ENCODE assay signal across 8 cellular contexts in genomic region chr11:124739479-124740276, GRCh38. TPM values are rescaled to one million over a fixed set of nuclear protein-coding genes. Genes with fewer than 3 reads are reported as not detected.
DNase-seq lines count a peak whose midpoint lies in the region; ATAC-seq and TF ChIP-seq lines count a peak whose summit lies in the region.

NRGN (plus strand) TSS chr11:124739942; CDS start chr11:124740085, 143 bp downstream.

- peak within 1 kb of the TSS; percentile 45 for H3K4me3 ChIP-seq in colonic mucosa

- no peaks in the 10 kb centered on the region for H3K27me3 ChIP-seq in colonic mucosa

- intact Hi-C loops in colonic mucosa (cut with DNase I), result no loop called here

- no peaks in the 10 kb centered on the region for H3K9me3 ChIP-seq in colonic mucosa

- peak; percentile 77 for ATAC-seq in HG03378 (IDR thresholded peaks at IDR 0.05; ENCODE audit: unreplicated experiment)

- peak within 1 kb of the TSS; percentile 24 to 46 for H3K9ac ChIP-seq in colonic mucosa (ENCODE audit: low read depth in 2 of 2, low read length in 2 of 2)

- no peaks in the 10 kb centered on the region for H3K36me3 ChIP-seq in colonic mucosa

- no peak within 1 kb of the TSS for H3K27ac ChIP-seq in colonic mucosa

- no peak for TF ChIP-seq CTCF in colonic mucosa (IDR thresholded peaks at IDR 0.05)

- DNase-seq in AML-193 (lab: John Stamatoyannopoulos, UW), result peak; percentile 31
- peak; percentile 96 for DNase-seq in GM19238 (ENCODE audit: insufficient read length, low spot score)
- peak; percentile 76 for DNase-seq in NCI-H460 (ENCODE audit: extremely low read depth, low read depth)
- peak; percentile 80 to 82 for DNase-seq in activated CD4-positive, alpha-beta T cell treated with anti-CD3 and anti-CD28 coated beads for 4 hours
- peak; percentile 94 for DNase-seq in colonic mucosa
- DNase-seq in left kidney (ENCODE audit: low read depth, low spot score), result peak; percentile 98
- DNase-seq in stimulated activated CD4-positive, alpha-beta T cell treated with anti-CD3 and anti-CD28 coated beads, Interleukin-1b, Interleukin-23, amount 100 ng/mL, for 48 hours, result peak; percentile 87

- H3K4me1 ChIP-seq in colonic mucosa, result peaks cover 12% of the 10 kb centered on the region

RNA-seq across cellular contexts. Expression of gene NRGN, which starts in this region (rescaled TPM):
- not detected in 2 replicates for total RNA-seq in NCI-H460 (2014; rRNA removed; shearing (Covaris generic))
- 0.75 and 1.0 TPM in 2 replicates for polyA plus RNA-seq in NCI-H460 (2014; cell fraction: nucleus; rRNA removed)
- 10 to 100 TPM in 1 of 2 donors, 1 to 10 TPM in 1; 3.1 to 11.1 TPM for total RNA-seq in colonic mucosa

Comparison
In these comparisons a context has a peak if more than half of its experiments do, and no peak if none do; other contexts are left out.
1. DNase-seq: peak in every context shown above with its lines; median percentile 98 in left kidney; 96 in GM19238; 94 in colonic mucosa; 87 in stimulated activated CD4-positive, alpha-beta T cell treated with anti-CD3 and anti-CD28 coated beads, Interleukin-1b, Interleukin-23, amount 100 ng/mL, for 48 hours; 81 in activated CD4-positive, alpha-beta T cell treated with anti-CD3 and anti-CD28 coated beads for 4 hours; 76 in NCI-H460; 31 in AML-193.